In genomic region chr16:1316033-1316405, GRCh38 we compare ENCODE assay signal across 13 cellular contexts. TPM values are rescaled to one million over a fixed set of nuclear protein-coding genes. Genes with fewer than 3 reads are reported as not detected.
A peak's percentile ranks its signal among the peaks of the same experiment; 100 is the strongest.
DNase-seq lines count a peak whose midpoint lies in the region; ATAC-seq and TF ChIP-seq lines count a peak whose summit lies in the region.
"Had no signal": no experiment of that assay in that cellular context is flagged by ENCODE, and none has a peak within 500 bp of the region (broad histone marks: within the 10 kb centered on the region; RNA-seq: fewer than 3 reads in every experiment).

No MANE protein-coding gene starts in this region.

- CTCF ChIA-PET in IMR-90 (lab: Yijun Ruan, JAX) = no interaction called here

- H3K79me1 ChIP-seq in IMR-90 (ENCODE audit: low read depth in 1 of 2, low read length in 2 of 2) = peaks cover 10 to 47% of the 10 kb centered on the region in 2 experiments

- H2BK15ac ChIP-seq in IMR-90 (ENCODE audit: low read depth, low read length) = no peak overlapping the region

- no peak overlapping the region for H3K4me3 ChIP-seq in IMR-90 (ENCODE audit: insufficient read depth, low read depth, low read length)
- H3K4me3 ChIP-seq: BLaER1 treated with 17β-estradiol and CSF1 and Interleukin-3, amounts not matched to agents 10 nM and 100 nM had no signal

- H3K4ac ChIP-seq in IMR-90 (ENCODE audit: low read depth, low read length) = no peak overlapping the region

- no peak overlapping the region for H4K91ac ChIP-seq in IMR-90 (ENCODE audit: insufficient read depth, low read depth, low read length)

- H3K9me3 Mint-ChIP-seq in activated T-cell treated with anti-CD3 and anti-CD28 coated beads, Interleukin-2, amount 50 U/mL, for 24 hours = no peaks in the 10 kb centered on the region
- H3K9me3 Mint-ChIP-seq in neural crest cell = no peaks in the 10 kb centered on the region
- H3K9me3 Mint-ChIP-seq: CD4-positive, CD25-positive, alpha-beta regulatory T cell; H9 had no signal

- DNase-seq in activated T-cell treated with anti-CD3 and anti-CD28 coated beads, Interleukin-2, amount 50 U/mL, for 24 hours = no peak
- no peak for DNase-seq in activated T-cell treated with anti-CD3 and anti-CD28 coated beads, Interleukin-2, amount 50 U/mL, for 1 hour
- DNase-seq in 8988T = peak; percentile 6
- no peak for DNase-seq in IMR-90
- DNase-seq in neural crest cell (ENCODE audit: low read depth, low spot score) = no peak
- no peak for DNase-seq in cortex of kidney (lab: John Stamatoyannopoulos, UW)
- DNase-seq: ACHN; CD4-positive, CD25-positive, alpha-beta regulatory T cell; DMS53; GF-D8; H9 had no signal

- intact Hi-C loops in IMR-90 (cut with micrococcal nuclease) = no loop called here

- no peak overlapping the region for H3K23ac ChIP-seq in IMR-90 (ENCODE audit: low read depth, low read length)

- POLR2A ChIA-PET in IMR-90 (lab: Charles Lee; ENCODE audit: unreplicated experiment) = no interaction called here

- no peaks in the 10 kb centered on the region for H3K27me3 Mint-ChIP-seq in activated T-cell treated with anti-CD3 and anti-CD28 coated beads, Interleukin-2, amount 50 U/mL, for 24 hours
- H3K27me3 Mint-ChIP-seq in neural crest cell (ENCODE audit: low read depth) = no peaks in the 10 kb centered on the region
- H3K27me3 Mint-ChIP-seq: CD4-positive, CD25-positive, alpha-beta regulatory T cell had no signal

- no peak for TF ChIP-seq CTCF in IMR-90 (conservative IDR thresholded peaks at IDR 0.05; ENCODE audit: low read depth, low read length)
- no peak for TF ChIP-seq CTCF in neural crest cell (conservative IDR thresholded peaks at IDR 0.05)

- H3K9me1 ChIP-seq in IMR-90 (ENCODE audit: insufficient read depth, low read length) = peaks cover 6% of the 10 kb centered on the region

- H3K4me2 ChIP-seq in IMR-90 (ENCODE audit: low read depth, low read length) = no peak overlapping the region
- H3K4me2 ChIP-seq: BLaER1 treated with 17β-estradiol and CSF1 and Interleukin-3, amounts not matched to agents 10 nM and 100 nM had no signal

- ATAC-seq in IMR-90 (ENCODE audit: low read depth) = no peak
- no peak for ATAC-seq in HG03175 (IDR thresholded peaks at IDR 0.05; ENCODE audit: unreplicated experiment)

- no peak overlapping the region for H2AK9ac ChIP-seq in IMR-90 (replicated peaks; ENCODE audit: low read depth, low read length, poor library complexity)

- peaks cover 79% of the 10 kb centered on the region for H3K36me3 ChIP-seq in IMR-90 (ENCODE audit: control insufficient read depth, insufficient read depth, low read length)

- H3K27me3 ChIP-seq in IMR-90 (ENCODE audit: control insufficient read depth, insufficient read depth, low read length) = no peaks in the 10 kb centered on the region
- H3K27me3 ChIP-seq: BLaER1 treated with 17β-estradiol and CSF1 and Interleukin-3, amounts not matched to agents 10 nM and 100 nM had no signal

- WGBS in IMR-90 (ENCODE audit: extremely low coverage in 2 of 2, insufficient read length in 1 of 2), 2 experiments = 94% methylated on average over 6 of the region's 14 CpGs; no CpG with 5 or more reads in 1 of the 2 experiments

- no peak overlapping the region for H4K8ac ChIP-seq in IMR-90 (ENCODE audit: low read depth in 2 of 2, low read length in 2 of 2)

- H3K14ac ChIP-seq in IMR-90 (replicated peaks; ENCODE audit: low read depth, low read length) = no peak overlapping the region

- no TSS peak for BruUV-seq in IMR-90 (replicated peaks; lab: Mats Ljungman, UMichigan)

- no peak overlapping the region for H3K18ac ChIP-seq in IMR-90 (ENCODE audit: low read depth, low read length)

- no peak overlapping the region for H2BK20ac ChIP-seq in IMR-90 (ENCODE audit: low read depth, low read length)

- H3K9ac ChIP-seq in IMR-90 (ENCODE audit: low read depth, low read length) = no peak overlapping the region

- peaks cover 91% of the 10 kb centered on the region for H4K20me1 ChIP-seq in IMR-90 (ENCODE audit: insufficient read depth, low read length)

- H3K56ac ChIP-seq in IMR-90 (ENCODE audit: extremely low read depth, insufficient read depth, low read length) = no peak overlapping the region

- in situ Hi-C loops in IMR-90 (cut with MboI; ENCODE audit: low sequenced_read_pairs) = no loop called here

- no peak overlapping the region for H2AK5ac ChIP-seq in IMR-90 (ENCODE audit: low read depth, low read length)

- no peak overlapping the region for H3K27ac ChIP-seq in IMR-90 (ENCODE audit: insufficient read depth, low read length)
- H3K27ac ChIP-seq: BLaER1 treated with 17β-estradiol and CSF1 and Interleukin-3, amounts not matched to agents 10 nM and 100 nM had no signal

- peak overlapping the region; percentile 17 for H3K27ac Mint-ChIP-seq in activated T-cell treated with anti-CD3 and anti-CD28 coated beads, Interleukin-2, amount 50 U/mL, for 24 hours
- no peak overlapping the region for H3K27ac Mint-ChIP-seq in neural crest cell (ENCODE audit: unreplicated experiment)
- H3K27ac Mint-ChIP-seq: CD4-positive, CD25-positive, alpha-beta regulatory T cell; H9 had no signal

- peaks cover 15% of the 10 kb centered on the region for H3K4me1 ChIP-seq in IMR-90 (ENCODE audit: control insufficient read depth, insufficient read depth, low read length)

- H2AFZ ChIP-seq in IMR-90 (replicated peaks; ENCODE audit: low read length, poor library complexity) = peak overlapping the region; percentile 8

- peaks cover 24% of the 10 kb centered on the region for H3K4me1 Mint-ChIP-seq in activated T-cell treated with anti-CD3 and anti-CD28 coated beads, Interleukin-2, amount 50 U/mL, for 24 hours (ENCODE audit: low read depth)
- peaks cover 4% of the 10 kb centered on the region for H3K4me1 Mint-ChIP-seq in neural crest cell

- H2BK120ac ChIP-seq in IMR-90 (ENCODE audit: low read depth, low read length) = no peak overlapping the region

- no peaks in the 10 kb centered on the region for H3K9me3 ChIP-seq in IMR-90 (ENCODE audit: control insufficient read depth, insufficient read depth, low read length)
- H3K9me3 ChIP-seq: BLaER1 treated with 17β-estradiol and CSF1 and Interleukin-3, amounts not matched to agents 10 nM and 100 nM had no signal

- no peak overlapping the region for H3K4me3 Mint-ChIP-seq in activated T-cell treated with anti-CD3 and anti-CD28 coated beads, Interleukin-2, amount 50 U/mL, for 24 hours
- peak overlapping the region; percentile 34 for H3K4me3 Mint-ChIP-seq in neural crest cell
- H3K4me3 Mint-ChIP-seq: H9 had no signal

- TF ChIP-seq POLR2A in IMR-90 (IDR thresholded peaks at IDR 0.05; ENCODE audit: low read depth, low read length) = no peak

- H4K5ac ChIP-seq in IMR-90 (ENCODE audit: low read depth, low read length) = no peak overlapping the region

- TF ChIP-seq RAD21 in IMR-90 (IDR thresholded peaks at IDR 0.05; ENCODE audit: low read length) = no peak

- dilution Hi-C loops in IMR-90 (cut with HindIII; ENCODE audit: low sequenced_read_pairs, unreplicated experiment) = no loop called here

- peaks cover 94% of the 10 kb centered on the region for H3K36me3 Mint-ChIP-seq in activated T-cell treated with anti-CD3 and anti-CD28 coated beads, Interleukin-2, amount 50 U/mL, for 24 hours (ENCODE audit: low read depth)
- peaks cover 19% of the 10 kb centered on the region for H3K36me3 Mint-ChIP-seq in neural crest cell (ENCODE audit: low read depth)

- H2BK5ac ChIP-seq in IMR-90 (ENCODE audit: low read depth, low read length, poor library complexity, severe bottlenecking) = no peak overlapping the region

TF ChIP-seq in IMR-90, 13 proteins besides CTCF, POLR2A, EP300 and RAD21 (continues in another document):
- no peak for TF ChIP-seq MAZ (IDR thresholded peaks at IDR 0.05; ENCODE audit: borderline replicate concordance, low read depth, low read length)
- no peak for TF ChIP-seq RCOR1 (IDR thresholded peaks at IDR 0.05; ENCODE audit: insufficient replicate concordance, low read length)
- TF ChIP-seq NFE2L2 (IDR thresholded peaks at IDR 0.05; ENCODE audit: low read depth, low read length) = no peak
- TF ChIP-seq MAFK (IDR thresholded peaks at IDR 0.05; ENCODE audit: low read depth, low read length) = no peak
- no peak for TF ChIP-seq SMC3 (IDR thresholded peaks at IDR 0.05; ENCODE audit: low read depth, low read length)
- TF ChIP-seq ELK1 (IDR thresholded peaks at IDR 0.05; ENCODE audit: borderline replicate concordance, low read depth, low read length) = no peak
- TF ChIP-seq FOS (IDR thresholded peaks at IDR 0.05; ENCODE audit: low read depth, low read length) = no peak
- TF ChIP-seq MXI1 (IDR thresholded peaks at IDR 0.05; ENCODE audit: borderline replicate concordance, low read depth, low read length) = no peak
- TF ChIP-seq CHD1 (IDR thresholded peaks at IDR 0.05; ENCODE audit: low read depth, low read length) = no peak
- TF ChIP-seq RFX5 (IDR thresholded peaks at IDR 0.05; ENCODE audit: low read depth, low read length) = no peak

RNA-seq across cellular contexts. Expression of gene UBE2I, which starts 6.6 kb away (rescaled TPM):
- total RNA-seq in IMR-90 (2012; rRNA removed) = 30.8 and 45.0 TPM in 2 replicates
- 113 and 140 TPM in 2 replicates for polyA plus RNA-seq in IMR-90 (2012; rRNA removed)
- polyA plus RNA-seq in IMR-90 (2012; cell fraction: cytosol; rRNA removed) = 47.2 and 66.3 TPM in 2 replicates
- 119 and 179 TPM in 2 replicates for polyA plus RNA-seq in IMR-90 (2012; cell fraction: nucleus; rRNA removed; ENCODE audit: low replicate concordance)
- 301 and 311 TPM in 2 replicates for total RNA-seq in neural crest cell

RNA-seq across cellular contexts. Expression of gene BAIAP3, which starts 17.4 kb away (rescaled TPM):
- total RNA-seq in IMR-90 (2012; rRNA removed) = 0.36 and 0.56 TPM in 2 replicates
- 0.65 and 0.77 TPM in 2 replicates for polyA plus RNA-seq in IMR-90 (2012; rRNA removed)
- polyA plus RNA-seq in IMR-90 (2012; cell fraction: cytosol; rRNA removed) = 0.40 and 0.73 TPM in 2 replicates
- polyA plus RNA-seq in IMR-90 (2012; cell fraction: nucleus; rRNA removed; ENCODE audit: low replicate concordance) = 4.2 and 8.4 TPM in 2 replicates
- total RNA-seq in neural crest cell = 3.4 and 4.0 TPM in 2 replicates

RNA-seq across cellular contexts. Expression of gene TSR3, which starts 35.7 kb away (rescaled TPM):
- total RNA-seq in IMR-90 (2012; rRNA removed) (38.0 and 46.4 TPM in 2 replicates), neural crest cell (65.6 and 66.2 TPM in 2 replicates)
- polyA plus RNA-seq in IMR-90 (2012; rRNA removed) = 52.9 and 77.8 TPM in 2 replicates
- 87.2 and 116 TPM in 2 replicates for polyA plus RNA-seq in IMR-90 (2012; cell fraction: cytosol; rRNA removed)
- 39.9 and 72.5 TPM in 2 replicates for polyA plus RNA-seq in IMR-90 (2012; cell fraction: nucleus; rRNA removed; ENCODE audit: low replicate concordance)

RNA-seq across cellular contexts. Expression of gene GNPTG, which starts 35.7 kb away (rescaled TPM):
- 14.7 and 14.9 TPM in 2 replicates for total RNA-seq in IMR-90 (2012; rRNA removed)
- polyA plus RNA-seq in IMR-90 (2012; rRNA removed) = 70.8 and 85.2 TPM in 2 replicates
- polyA plus RNA-seq in IMR-90 (2012; cell fraction: cytosol; rRNA removed) = 103 and 128 TPM in 2 replicates
- polyA plus RNA-seq in IMR-90 (2012; cell fraction: nucleus; rRNA removed; ENCODE audit: low replicate concordance) = 113 and 180 TPM in 2 replicates
- 32.8 and 38.3 TPM in 2 replicates for total RNA-seq in neural crest cell
